ENCODE assay signal across 28 cellular contexts in genomic region chr2:223166215-223166493, GRCh38.
"Had no signal": no experiment of that assay in that cellular context is flagged by ENCODE, and none has a peak within 500 bp of the region (broad histone marks: within the 10 kb centered on the region; RNA-seq: fewer than 3 reads in every experiment).

No MANE protein-coding gene starts in this region.

- H3K4me1 ChIP-seq: pancreas, psoas muscle, right lobe of liver, sigmoid colon, spleen, suprapubic skin, testis, tibial artery, upper lobe of right lung, uterus had no signal

- H3K36me3 ChIP-seq: neutrophil, pancreas, right lobe of liver, sigmoid colon, spleen, suprapubic skin, tibial artery, transverse colon, upper lobe of right lung, uterus had no signal

- H3K27me3 ChIP-seq: neutrophil, pancreas, right lobe of liver, sigmoid colon, spleen, suprapubic skin, testis, tibial artery, transverse colon, upper lobe of right lung, uterus had no signal

- H3K4me3 ChIP-seq: pancreas, psoas muscle, right lobe of liver, sigmoid colon, smooth muscle cell, spleen, suprapubic skin, testis, tibial artery, transverse colon, upper lobe of right lung, uterus had no signal

- H3K9me3 ChIP-seq: neutrophil, pancreas, psoas muscle, right lobe of liver, sigmoid colon, suprapubic skin, testis, tibial artery, transverse colon, upper lobe of right lung, uterus had no signal

- ATAC-seq: naive thymus-derived CD8-positive, alpha-beta T cell; natural killer cell treated with Interleukin-12 subunit alpha and Interleukin-12 subunit beta and Interleukin-15 and Interleukin-18, amount 100 ng/mL, for 72 hours; pancreas; psoas muscle; right cardiac atrium; right lobe of liver; stimulated activated memory B cell treated with anti-CD40 and anti-IgM and Interleukin-4, amounts not matched to agents 10 μg/mL and 1 μg/mL and 100 μg/mL, for 72 hours; stimulated activated naive CD8-positive, alpha-beta T cell treated with anti-CD3 and anti-CD28 coated beads, Interleukin-15, amount 100 ng/mL, for 72 hours; stimulated activated naive CD8-positive, alpha-beta T cell treated with anti-CD3 and anti-CD28 coated beads, Interleukin-15, Interleukin-2, amounts not matched to agents 100 U/mL and 50 U/mL, for 24 hours; upper lobe of right lung had no signal

- H3K27ac ChIP-seq: neutrophil, pancreas, psoas muscle, right lobe of liver, sigmoid colon, spleen, suprapubic skin, testis, tibial artery, transverse colon, upper lobe of right lung, uterus had no signal

- DNase-seq: naive thymus-derived CD8-positive, alpha-beta T cell; nephron progenitor cell; nucleus accumbens; pancreas; psoas muscle; right cardiac atrium; right lobe of liver; sigmoid colon; spleen; stimulated activated CD4-positive, alpha-beta T cell treated with anti-CD3 and anti-CD28 coated beads, Interleukin-12 subunit alpha, Interleukin-12 subunit beta, amount 100 ng/mL, for 4 hours; stimulated activated CD4-positive, alpha-beta T cell treated with anti-CD3 and anti-CD28 coated beads, Interleukin-1b, Interleukin-23, amount 100 ng/mL, for 48 hours; stimulated activated CD4-positive, alpha-beta T cell treated with anti-CD3 and anti-CD28 coated beads, Interleukin-4, amount 100 ng/mL, for 1 hour; stimulated activated CD4-positive, alpha-beta T cell treated with anti-CD3 and anti-CD28 coated beads, Interleukin-4, amount 100 ng/mL, for 4 hours; stimulated activated CD8-positive, alpha-beta memory T cell treated with anti-CD3 and anti-CD28 coated beads, Interleukin-4, amount 100 ng/mL, for 48 hours; stimulated activated naive CD4-positive, alpha-beta T cell; stimulated activated naive CD8-positive, alpha-beta T cell treated with anti-CD3 and anti-CD28 coated beads, Interleukin-15, amount 100 ng/mL, for 72 hours; stimulated activated naive CD8-positive, alpha-beta T cell treated with anti-CD3 and anti-CD28 coated beads, Interleukin-15, Interleukin-2, amounts not matched to agents 100 U/mL and 50 U/mL, for 24 hours; substantia nigra; testis; tibial artery; transverse colon; upper lobe of right lung; uterus had no signal
